ENCODE assay signal across 21 cellular contexts in the genomic region with DNA sequence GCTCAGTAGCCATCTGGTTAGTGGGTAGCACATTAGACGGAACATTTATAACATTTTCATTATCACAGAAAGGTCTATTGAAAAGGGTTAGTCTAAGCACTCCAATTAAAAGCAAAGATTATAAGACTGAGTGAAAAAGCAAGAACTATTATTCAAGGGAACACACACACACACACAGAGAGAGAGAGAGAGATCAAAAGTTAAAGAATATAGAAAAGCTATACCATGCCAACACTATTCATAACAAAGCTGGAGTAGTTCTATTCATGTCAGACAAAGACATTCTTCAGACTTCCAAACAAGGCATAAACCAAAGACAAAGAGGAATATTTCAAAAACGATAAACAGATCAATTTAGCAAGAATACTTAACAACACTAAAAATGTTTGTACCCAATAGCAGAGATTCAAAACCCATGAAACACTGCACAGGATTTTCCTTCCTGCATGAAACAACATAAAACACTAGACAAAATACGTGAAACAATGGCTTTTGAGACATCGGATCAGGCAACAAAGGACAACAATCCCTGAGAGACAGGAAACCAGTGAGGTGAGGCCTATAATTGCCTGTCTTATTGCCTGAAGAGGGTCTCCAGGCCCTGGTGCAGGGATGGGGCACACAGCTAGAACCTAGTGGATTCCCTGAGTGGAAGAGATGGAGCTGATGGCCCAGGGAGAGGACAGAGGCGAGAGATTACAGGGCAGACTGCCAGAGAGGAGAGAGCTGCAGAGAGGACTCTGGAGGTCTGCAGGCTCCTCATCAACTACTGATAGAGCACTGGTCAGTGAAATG.
"Had no signal": no experiment of that assay in that cellular context is flagged by ENCODE, and none has a peak within 500 bp of the region (broad histone marks: within the 10 kb centered on the region; RNA-seq: fewer than 3 reads in every experiment).

No MANE protein-coding gene starts in this region.

- H3K4me2 ChIP-seq: KMS-11, SK-N-SH had no signal

- ATAC-seq: activated CD4-positive, alpha-beta T cell treated with anti-CD3 and anti-CD28 coated beads for 36 hours; activated T-cell treated with anti-CD3 and anti-CD28 coated beads, Interleukin-2, amount 50 U/mL, for 72 hours; body of pancreas had no signal

- DNase-seq: activated CD4-positive, alpha-beta memory T cell treated with anti-CD3 and anti-CD28 coated beads, Interleukin-2, amount 10 ng/mL, durations not matched to agents 7 days and 5 days; activated CD4-positive, alpha-beta T cell treated with anti-CD3 and anti-CD28 coated beads for 36 hours; activated CD4-positive, alpha-beta T cell treated with anti-CD3 and anti-CD28 coated beads, Interleukin-2, amount 50 U/mL, for 1 hour; activated T-cell treated with anti-CD3 and anti-CD28 coated beads for 4 hours; activated T-cell treated with anti-CD3 and anti-CD28 coated beads, Interleukin-2, amount 50 U/mL, for 72 hours; aorta; body of pancreas; NCI-H1092 treated with DMSO at 0.1 percent for 48 hours; NCI-H1436; NCI-H1694 treated with DMSO at 0.1 percent for 48 hours; NCI-H2029 treated with DMSO at 0.1 percent for 48 hours; NCI-H446; NCI-H524; Peyer's patch; Right ventricle myocardium superior; SJCRH30; SK-N-SH; T-helper 1 cell; WERI-Rb-1 had no signal

- H3K9me3 ChIP-seq: body of pancreas, Peyer's patch, SJCRH30, SK-N-SH had no signal

- H3K27ac ChIP-seq: body of pancreas, KMS-11, Peyer's patch, RWPE1, SJCRH30, WERI-Rb-1 had no signal

- H3K4me1 ChIP-seq: body of pancreas, Peyer's patch, SJCRH30 had no signal

- H3K27me3 ChIP-seq: body of pancreas, Peyer's patch had no signal

- H3K36me3 ChIP-seq: Peyer's patch, SJCRH30, WERI-Rb-1 had no signal

- H3K9ac ChIP-seq: KMS-11, SK-N-SH had no signal

- H3K4me3 ChIP-seq: body of pancreas, Peyer's patch, SJCRH30 had no signal
